1 cellular context compared by ENCODE assay signal in genomic region chr5:53130206-53130605, GRCh38.
TF ChIP-seq lines count a peak whose summit lies in the region.

No MANE protein-coding gene starts in this region.

TF ChIP-seq in SK-N-SH, 30 proteins besides CTCF, POLR2A, EP300 and RAD21:
- TF ChIP-seq NFIC (IDR thresholded peaks at IDR 0.05; ENCODE audit: borderline replicate concordance): peak; percentile 6; the same call in 1 of the 2 replicates
- TF ChIP-seq, protein P1, sequence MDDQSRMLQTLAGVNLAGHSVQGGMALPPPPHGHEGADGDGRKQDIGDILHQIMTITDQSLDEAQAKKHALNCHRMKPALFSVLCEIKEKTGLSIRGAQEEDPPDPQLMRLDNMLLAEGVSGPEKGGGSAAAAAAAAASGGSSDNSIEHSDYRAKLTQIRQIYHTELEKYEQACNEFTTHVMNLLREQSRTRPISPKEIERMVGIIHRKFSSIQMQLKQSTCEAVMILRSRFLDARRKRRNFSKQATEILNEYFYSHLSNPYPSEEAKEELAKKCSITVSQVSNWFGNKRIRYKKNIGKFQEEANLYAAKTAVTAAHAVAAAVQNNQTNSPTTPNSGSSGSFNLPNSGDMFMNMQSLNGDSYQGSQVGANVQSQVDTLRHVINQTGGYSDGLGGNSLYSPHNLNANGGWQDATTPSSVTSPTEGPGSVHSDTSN (IDR thresholded peaks at IDR 0.05): 0 out of 2 replicates have a peak, but pooled peaks have one; percentile 7
- TF ChIP-seq SIN3A (IDR thresholded peaks at IDR 0.05; ENCODE audit: borderline replicate concordance, low read depth, low read length): no peak
